ENCODE assay signal across 2 cellular contexts in genomic region chr3:120348981-120349818, GRCh38.
A peak's percentile ranks its signal among the peaks of the same experiment; 100 is the strongest.
TF ChIP-seq lines count a peak whose summit lies in the region.

Gene LRRC58 (minus strand): TSS chr3:120349354. CDS start chr3:120349243, 111 bp downstream.

TF ChIP-seq in A549, 52 proteins besides CTCF, POLR2A, EP300 and RAD21 (continued from another document):
- TF ChIP-seq E2F6 (IDR thresholded peaks at IDR 0.05; ENCODE audit: borderline replicate concordance, low read depth) = peak; percentile 93
- no peak for TF ChIP-seq RARB (CRISPR knock-in tag; IDR thresholded peaks at IDR 0.05)
- peak; percentile 88 for TF ChIP-seq BHLHE40 (IDR thresholded peaks at IDR 0.05; ENCODE audit: low read depth, low read length)
- TF ChIP-seq ZSCAN20 (CRISPR knock-in tag; IDR thresholded peaks at IDR 0.05) = no peak
- TF ChIP-seq FOSL2 (IDR thresholded peaks at IDR 0.05) = no peak
- 0 out of 2 replicates have a peak, but pooled peaks have one; percentile 9 for TF ChIP-seq FOSL2 (CRISPR knock-in tag; IDR thresholded peaks at IDR 0.05)
- no peak for TF ChIP-seq CEBPB (IDR thresholded peaks at IDR 0.05)
- no peak for TF ChIP-seq EHMT2 (IDR thresholded peaks at IDR 0.05; ENCODE audit: low read depth)
- 0 out of 2 replicates have a peak, but pooled peaks have one; percentile 23 for TF ChIP-seq GATA3 (IDR thresholded peaks at IDR 0.05; ENCODE audit: borderline replicate concordance)
- TF ChIP-seq FOSB (CRISPR knock-in tag; IDR thresholded peaks at IDR 0.05) = no peak
- no peak for TF ChIP-seq CHD4 (IDR thresholded peaks at IDR 0.05; ENCODE audit: borderline replicate concordance)
- TF ChIP-seq NFE2L2 (conservative IDR thresholded peaks at IDR 0.05; ENCODE audit: low read length) = no peak
- no peak for TF ChIP-seq ZC3H11A (IDR thresholded peaks at IDR 0.05)
- peak; percentile 93 for TF ChIP-seq MAX (IDR thresholded peaks at IDR 0.05)
- no peak for TF ChIP-seq TFCP2L1 (CRISPR knock-in tag; IDR thresholded peaks at IDR 0.05)
- no peak for TF ChIP-seq KDM5A (IDR thresholded peaks at IDR 0.05)
- TF ChIP-seq MAZ (IDR thresholded peaks at IDR 0.05; ENCODE audit: borderline replicate concordance, low read depth, low read length) = no peak
- TF ChIP-seq KDM1A (IDR thresholded peaks at IDR 0.05; ENCODE audit: low read depth) = no peak
- no peak for TF ChIP-seq CHD2 (IDR thresholded peaks at IDR 0.05; ENCODE audit: low read length, partially characterized antibody)
- no peak for TF ChIP-seq POLR2AphosphoS2 (conservative IDR thresholded peaks at IDR 0.05; ENCODE audit: low read length)
- TF ChIP-seq HES2 (IDR thresholded peaks at IDR 0.05) = no peak
- no peak for TF ChIP-seq JUNB (IDR thresholded peaks at IDR 0.05)
- no peak for TF ChIP-seq ZNF302 (CRISPR knock-in tag; IDR thresholded peaks at IDR 0.05)
- peak; percentile 87 for TF ChIP-seq MYC (IDR thresholded peaks at IDR 0.05; ENCODE audit: borderline replicate concordance, low read length)
- no peak for TF ChIP-seq SREBF2 (IDR thresholded peaks at IDR 0.05)
- peak; percentile 86 to 95; a peak in 4 of 5 replicates for TF ChIP-seq JUN (IDR thresholded peaks at IDR 0.05)
- TF ChIP-seq RFX5 (IDR thresholded peaks at IDR 0.05) = peak; percentile 19; the same call in 1 of the 2 replicates
- TF ChIP-seq RCOR1 (IDR thresholded peaks at IDR 0.05; ENCODE audit: low read depth, low read length) = no peak
- no peak for TF ChIP-seq PBX3 (IDR thresholded peaks at IDR 0.05)

TF ChIP-seq in K562, 482 proteins besides CTCF, POLR2A, EP300 and RAD21 (continued from another document and continues in another):
- TF ChIP-seq JUND (IDR thresholded peaks at IDR 0.05; ENCODE audit: borderline replicate concordance, low read depth, low read length) = no peak
- TF ChIP-seq JUND (tag; IDR thresholded peaks at IDR 0.05; ENCODE audit: borderline replicate concordance, low read depth, low read length) = peak; percentile 22; the same call in 1 of the 3 replicates
- peak; percentile 87 for TF ChIP-seq ZFX (CRISPR knock-in tag; IDR thresholded peaks at IDR 0.05)
- no peak for TF ChIP-seq E2F8 (IDR thresholded peaks at IDR 0.05; ENCODE audit: low read depth, partially characterized antibody)
- TF ChIP-seq L3MBTL2 (IDR thresholded peaks at IDR 0.05) = peak; percentile 91
- no peak for TF ChIP-seq EZH2 (IDR thresholded peaks at IDR 0.05; ENCODE audit: borderline replicate concordance, low read depth, low read length)
- peak; percentile 22; the same call in 1 of the 2 replicates for TF ChIP-seq TFE3 (CRISPR knock-in tag; IDR thresholded peaks at IDR 0.05)
- peak; percentile 71 to 79 for TF ChIP-seq MNT (conservative IDR thresholded peaks at IDR 0.05)
- TF ChIP-seq U2AF1 (optimal IDR thresholded peaks at IDR 0.05; ENCODE audit: low read depth, low read length) = peak; percentile 64
- no peak for TF ChIP-seq ATF1 (CRISPR knock-in tag; IDR thresholded peaks at IDR 0.05)
- peak; percentile 74 for TF ChIP-seq ATF1 (tag; IDR thresholded peaks at IDR 0.05)
- TF ChIP-seq HDAC3 (IDR thresholded peaks at IDR 0.05; ENCODE audit: borderline replicate concordance, partially characterized antibody) = no peak
- TF ChIP-seq CREB3L1 (IDR thresholded peaks at IDR 0.05; ENCODE audit: borderline replicate concordance, low read depth) = peak; percentile 67; the same call in 1 of the 2 replicates
- TF ChIP-seq PATZ1 (CRISPR knock-in tag; IDR thresholded peaks at IDR 0.05; ENCODE audit: borderline replicate concordance) = no peak
- TF ChIP-seq ZNF311 (CRISPR knock-in tag; IDR thresholded peaks at IDR 0.05) = no peak
- TF ChIP-seq NONO (IDR thresholded peaks at IDR 0.05; ENCODE audit: low read depth in 2 of 2, low read length in 1 of 2) = peak; percentile 1 to 81; a peak in 3 of 4 replicates
- TF ChIP-seq TGIF2 (CRISPR knock-in tag; IDR thresholded peaks at IDR 0.05) = peak; percentile 21; the same call in 1 of the 2 replicates
- 0 out of 2 replicates have a peak, but pooled peaks have one; percentile 51 for TF ChIP-seq CBX1 (IDR thresholded peaks at IDR 0.05; ENCODE audit: low read depth)
- peak; percentile 76 for TF ChIP-seq TFAP4 (CRISPR knock-in tag; IDR thresholded peaks at IDR 0.05; ENCODE audit: borderline replicate concordance)
- peak; percentile 59; the same call in 1 of the 2 replicates for TF ChIP-seq ELF1 (tag; IDR thresholded peaks at IDR 0.05)
- peak; percentile 98 for TF ChIP-seq RBFOX2 (IDR thresholded peaks at IDR 0.05; ENCODE audit: low read depth, low read length)
- peak; percentile 81 for TF ChIP-seq KDM5B (IDR thresholded peaks at IDR 0.05; ENCODE audit: insufficient replicate concordance, low read depth, low read length)
- TF ChIP-seq SIN3B (IDR thresholded peaks at IDR 0.05; ENCODE audit: low read depth) = 0 out of 2 replicates have a peak, but pooled peaks have one; percentile 20
- peak; percentile 65; the same call in 1 of the 2 replicates for TF ChIP-seq E2F3 (CRISPR knock-in tag; IDR thresholded peaks at IDR 0.05)
- 0 out of 4 replicates have a peak, but pooled peaks of 1 of the 2 experiments have one; percentile 8 for TF ChIP-seq KDM1A (IDR thresholded peaks at IDR 0.05)
- peak; percentile 48; the same call in 1 of the 2 replicates for TF ChIP-seq RNF2 (IDR thresholded peaks at IDR 0.05)
- no peak for TF ChIP-seq KLF16 (IDR thresholded peaks at IDR 0.05)
- TF ChIP-seq POLR2AphosphoS5 (IDR thresholded peaks at IDR 0.05; ENCODE audit: control insufficient read depth, insufficient read depth, low read depth, low read length) = peak; percentile 49; the same call in 1 of the 2 replicates
- TF ChIP-seq ZNF384 (IDR thresholded peaks at IDR 0.05; ENCODE audit: low read depth, low read length) = no peak
- TF ChIP-seq CXXC5 (CRISPR knock-in tag; IDR thresholded peaks at IDR 0.05) = peak; percentile 93
- TF ChIP-seq RBBP5 (IDR thresholded peaks at IDR 0.05; ENCODE audit: borderline replicate concordance, insufficient read depth, low read length, poor library complexity, severe bottlenecking) = peak; percentile 75
- TF ChIP-seq KDM4B (IDR thresholded peaks at IDR 0.05; ENCODE audit: borderline replicate concordance in 2 of 2, low read depth in 1 of 2) = peak in 1 of 2 experiments; percentile 73; a peak in 1 of 4 replicates
- no peak for TF ChIP-seq ZNF79 (CRISPR knock-in tag; IDR thresholded peaks at IDR 0.05; ENCODE audit: low read depth)
- TF ChIP-seq FOXP1 (CRISPR knock-in tag; IDR thresholded peaks at IDR 0.05) = 0 out of 2 replicates have a peak, but pooled peaks have one; percentile 39
- TF ChIP-seq TAF7 (tag; IDR thresholded peaks at IDR 0.05) = no peak
- TF ChIP-seq HNRNPLL (IDR thresholded peaks at IDR 0.05; ENCODE audit: low read depth, low read length, poor library complexity, severe bottlenecking) = peak; percentile 41
- peak in 1 of 2 experiments; percentile 69; a peak in 2 of 4 replicates for TF ChIP-seq TRIM24 (IDR thresholded peaks at IDR 0.05)
- TF ChIP-seq ETV5 (CRISPR knock-in tag; IDR thresholded peaks at IDR 0.05; ENCODE audit: low read depth) = peak; percentile 50; the same call in 1 of the 2 replicates
- TF ChIP-seq E2F6 (IDR thresholded peaks at IDR 0.05; ENCODE audit: borderline replicate concordance in 1 of 2, extremely low read depth in 1 of 2, insufficient read depth in 1 of 2, insufficient read length in 1 of 2, low read depth in 1 of 2, low read length in 1 of 2, poor library complexity in 1 of 2, severe bottlenecking in 1 of 2) = peak; percentile 89 to 95
- peak; percentile 69 for TF ChIP-seq SUPT5H (IDR thresholded peaks at IDR 0.05)
- TF ChIP-seq CCNT2 (IDR thresholded peaks at IDR 0.05; ENCODE audit: borderline replicate concordance, extremely low read depth, insufficient read length, low read depth, low read length) = peak; percentile 68
- TF ChIP-seq TAF9B (IDR thresholded peaks at IDR 0.05; ENCODE audit: partially characterized antibody) = peak; percentile 69
- peak in 2 of 3 experiments; percentile 32 to 38 for TF ChIP-seq YY1 (IDR thresholded peaks at IDR 0.05; ENCODE audit: borderline replicate concordance in 1 of 3, control insufficient read depth in 1 of 3, extremely low read depth in 1 of 3, insufficient read depth in 3 of 3, insufficient read length in 1 of 3, insufficient replicate concordance in 2 of 3, low read depth in 1 of 3, low read length in 2 of 3)
- TF ChIP-seq TAF1 (IDR thresholded peaks at IDR 0.05; ENCODE audit: control insufficient read depth, extremely low read depth, insufficient read depth, low read length, severe bottlenecking) = peak; percentile 71
- TF ChIP-seq LEF1 (IDR thresholded peaks at IDR 0.05) = no peak
- peak; percentile 81 for TF ChIP-seq RB1 (IDR thresholded peaks at IDR 0.05; ENCODE audit: low read depth)
- no peak for TF ChIP-seq NR2C2 (CRISPR knock-in tag; IDR thresholded peaks at IDR 0.05)
- TF ChIP-seq NR2C2 (tag; IDR thresholded peaks at IDR 0.05) = peak; percentile 96
- no peak for TF ChIP-seq GATAD2B (IDR thresholded peaks at IDR 0.05; ENCODE audit: borderline replicate concordance)
- TF ChIP-seq CREM (IDR thresholded peaks at IDR 0.05; ENCODE audit: low read depth) = peak; percentile 67; the same call in 1 of the 2 replicates
- TF ChIP-seq HDAC2 (IDR thresholded peaks at IDR 0.05) = no peak
